In the genomic region with DNA sequence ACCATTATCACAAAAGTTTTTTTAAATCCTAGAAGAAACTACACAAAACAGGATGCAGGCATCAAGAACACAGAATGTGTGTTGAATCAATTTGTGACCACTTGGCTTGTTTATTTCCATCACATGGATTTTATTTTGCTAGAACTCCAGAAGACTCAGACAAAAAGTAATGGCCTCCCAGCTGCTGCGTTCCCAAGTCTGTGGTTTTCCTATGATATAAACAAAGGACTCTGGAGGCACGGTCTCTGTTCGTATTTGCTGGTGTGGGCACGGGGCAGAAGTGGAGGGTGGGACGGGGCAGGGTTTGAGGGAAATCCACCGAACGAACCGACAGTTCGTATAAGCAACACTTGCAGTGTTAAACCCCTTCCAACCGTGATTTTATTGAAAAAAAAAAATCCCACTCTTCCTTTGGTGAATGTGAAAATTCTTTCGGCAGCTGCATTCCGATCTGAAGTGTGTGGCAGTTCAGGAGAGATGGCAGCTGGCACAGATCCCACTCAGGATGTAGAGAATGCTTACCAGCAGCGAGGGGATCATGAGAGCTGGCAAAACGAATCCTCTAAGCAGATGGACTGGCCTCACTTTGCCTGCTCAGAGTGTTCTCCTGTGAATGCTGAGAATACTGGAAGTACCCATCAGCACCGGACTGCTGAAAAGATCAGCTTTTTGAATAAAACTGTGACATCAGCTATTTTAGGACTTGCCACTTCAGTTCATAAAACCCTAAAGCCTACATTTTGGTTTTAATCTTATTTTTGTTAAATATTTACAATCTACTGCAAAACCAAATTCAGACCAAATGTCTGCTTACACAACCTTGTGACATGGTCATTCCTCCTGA, we compare ENCODE assay signal across 13 cellular contexts.
DNase-seq lines count a peak whose midpoint lies in the region; ATAC-seq, FAIRE-seq and TF ChIP-seq lines count a peak whose summit lies in the region.
"Had no signal": no experiment of that assay in that cellular context is flagged by ENCODE, and none has a peak within 500 bp of the region (broad histone marks: within the 10 kb centered on the region; RNA-seq: fewer than 3 reads in every experiment).

No MANE protein-coding gene starts in this region.

- H3K4me2 ChIP-seq in hepatocyte = peak overlapping the region; percentile 69

- DNase-seq in H54 (ENCODE audit: insufficient read length, low spot score) (peak; percentile 44), hepatocyte (ENCODE audit: low spot score) (peak; percentile 65), vagina (ENCODE audit: extremely low spot score in 2 of 2) (no peak), GM13976 (ENCODE audit: low spot score) (no peak)
- DNase-seq: foreskin melanocyte; NCI-H82; small intestine; stimulated activated naive B cell treated with anti-CD40 and anti-IgM and Interleukin-4, amounts not matched to agents 10 μg/mL and 1 μg/mL and 100 μg/mL, for 72 hours; T-helper 2 cell had no signal

- H4K20me1 ChIP-seq in hepatocyte (ENCODE audit: insufficient read depth, poor library complexity, severe bottlenecking) = no peaks in the 10 kb centered on the region

- H3K79me2 ChIP-seq in hepatocyte = no peaks in the 10 kb centered on the region

- H2AFZ ChIP-seq in hepatocyte = no peak overlapping the region

- H3K27ac ChIP-seq in hepatocyte (peak overlapping the region; percentile 87), vagina (peak overlapping the region; percentile 63)

- 57% methylated on average over 15 of the region's 15 CpGs for WGBS in hepatocyte (ENCODE audit: low lambda C conversion rate, missing lambda C conversion rate)

- no peak for TF ChIP-seq POLR2A in H54 (IDR thresholded peaks at IDR 0.05; ENCODE audit: low read depth, low read length)
- TF ChIP-seq POLR2A in vagina (IDR thresholded peaks at IDR 0.05) = no peak

- H3K9me3 ChIP-seq in hepatocyte (ENCODE audit: low read depth) = no peaks in the 10 kb centered on the region
- no peaks in the 10 kb centered on the region for H3K9me3 ChIP-seq in vagina

- in situ Hi-C loops in GM13976 (cut with MboI; ENCODE audit: low sequenced_read_pairs, unreplicated experiment) = no loop called here

- H3K27me3 ChIP-seq in hepatocyte (no peaks in the 10 kb centered on the region), vagina (no peaks in the 10 kb centered on the region)

- H3K4me3 ChIP-seq in WI38 (ENCODE audit: low read depth, low read length) (peak overlapping the region; percentile 33), hepatocyte (no peak overlapping the region), vagina (no peak overlapping the region)
- H3K4me3 ChIP-seq: lung had no signal

- H3K36me3 ChIP-seq in hepatocyte (replicated peaks; ENCODE audit: insufficient read depth, low read depth) = no peaks in the 10 kb centered on the region
- peaks cover 0 to 15% of the 10 kb centered on the region in 2 donors for H3K36me3 ChIP-seq in vagina

- peaks cover 8% of the 10 kb centered on the region for H3K4me1 ChIP-seq in hepatocyte (ENCODE audit: insufficient read depth)
- H3K4me1 ChIP-seq in vagina = peaks cover 8% of the 10 kb centered on the region

- FAIRE-seq in H54 (lab: Jason Lieb, UNC) = no peak
- FAIRE-seq: small intestine had no signal

- no peaks in the 10 kb centered on the region for H3K9me2 ChIP-seq in hepatocyte (replicated peaks; ENCODE audit: insufficient read depth)

- no peak for TF ChIP-seq CTCF in WI38 (IDR thresholded peaks at IDR 0.05; ENCODE audit: low read depth, low read length)
- TF ChIP-seq CTCF in hepatocyte (IDR thresholded peaks at IDR 0.05; ENCODE audit: poor library complexity) = no peak
- no peak for TF ChIP-seq CTCF in vagina (IDR thresholded peaks at IDR 0.05)
- TF ChIP-seq CTCF in GM13976 (IDR thresholded peaks at IDR 0.05; ENCODE audit: borderline replicate concordance, control extremely low read depth, extremely low read depth, insufficient read depth, missing control alignments) = no peak

- no peak for ATAC-seq in HG02623 (IDR thresholded peaks at IDR 0.05; ENCODE audit: unreplicated experiment)
- no peak for ATAC-seq in GM21423 (IDR thresholded peaks at IDR 0.05; ENCODE audit: unreplicated experiment)
- ATAC-seq: stimulated activated naive B cell treated with anti-CD40 and anti-IgM and Interleukin-4, amounts not matched to agents 10 μg/mL and 1 μg/mL and 100 μg/mL, for 72 hours had no signal

- intact Hi-C loops in vagina (cut with DNase I) = no loop called here

Comparison
In these comparisons a context has a peak if more than half of its experiments do, and no peak if none do; other contexts are left out.
1. DNase-seq: peak in H54 (single experiment) and hepatocyte (single experiment); none in vagina (0 of 2) and GM13976 (single experiment).